Comparison of ENCODE assay signal across 8 cellular contexts in the genomic region with DNA sequence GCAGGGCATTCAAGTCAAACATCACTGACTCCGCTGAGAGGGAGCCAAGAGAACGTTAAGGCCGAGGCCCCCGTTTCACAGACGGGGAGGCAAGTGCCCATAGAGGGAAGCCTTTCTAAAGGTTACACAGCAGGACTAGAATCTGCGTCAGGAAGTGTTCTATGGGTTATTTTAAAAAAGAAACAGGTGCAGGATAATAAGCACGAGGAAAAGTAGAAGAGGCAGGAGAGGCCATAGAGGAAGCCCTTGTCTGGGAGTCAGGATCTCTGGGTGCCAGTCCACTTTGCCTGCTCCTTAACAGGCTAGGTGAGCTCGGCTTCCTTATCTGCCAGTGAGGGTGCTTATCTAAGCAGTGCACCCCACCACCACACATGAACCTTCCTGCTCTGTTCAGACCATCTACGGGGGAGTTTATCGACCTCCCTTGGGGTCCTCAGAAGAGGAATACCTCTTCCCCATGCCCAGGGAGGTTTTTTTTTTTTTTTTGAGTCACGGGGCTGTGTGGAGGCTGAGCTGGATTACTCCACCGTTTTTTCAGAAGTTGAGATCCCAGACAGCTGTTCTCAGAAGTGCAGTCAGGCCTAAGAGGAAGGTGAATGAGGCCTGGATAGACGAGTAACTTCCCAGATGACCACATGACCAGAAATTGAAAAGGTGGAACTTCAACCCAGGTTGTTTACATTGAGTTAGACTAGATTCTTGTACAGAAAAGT. TPM values are rescaled to one million over a fixed set of nuclear protein-coding genes. Genes with fewer than 3 reads are reported as not detected.
DNase-seq lines count a peak whose midpoint lies in the region; ATAC-seq and TF ChIP-seq lines count a peak whose summit lies in the region.

No MANE protein-coding gene starts in this region.

- H3K4me1 Mint-ChIP-seq in Caco-2 (ENCODE audit: low read depth, unreplicated experiment): peaks cover 24% of the 10 kb centered on the region

- H3K9me3 ChIP-seq in Caco-2: no peaks in the 10 kb centered on the region
- H3K9me3 ChIP-seq in parathyroid adenoma (ENCODE audit: control insufficient read depth, low read length): no peaks in the 10 kb centered on the region

- BruUV-seq in Caco-2 (replicated peaks; lab: Mats Ljungman, UMichigan): TSS peak; percentile 35

- CTCF ChIA-PET in Caco-2 (lab: Charles Lee): interaction anchor here (0.6 to 1.3 kb wide), 13 partner anchors 8 to 1181 kb away, joined by 3 to 15 read pairs (median 5); no protein-coding TSS in a partner anchor

- H3K9ac ChIP-seq in parathyroid adenoma: no peak overlapping the region

- H3K4me1 ChIP-seq in Caco-2 (peaks cover 28% of the 10 kb centered on the region), parathyroid adenoma (peaks cover 4% of the 10 kb centered on the region)

- H3K27me3 ChIP-seq in Caco-2 (replicated peaks; ENCODE audit: control insufficient read depth, insufficient read depth, low read length) (no peaks in the 10 kb centered on the region), HL-60 (ENCODE audit: insufficient read depth, poor library complexity, severe bottlenecking) (no peaks in the 10 kb centered on the region), parathyroid adenoma (ENCODE audit: control insufficient read depth, insufficient read depth, low read length) (no peaks in the 10 kb centered on the region)

- peak overlapping the region; percentile 98 for H3K27ac ChIP-seq in HL-60 (replicated peaks)
- H3K27ac ChIP-seq in parathyroid adenoma: peak overlapping the region; percentile 64

- H3K36me3 Mint-ChIP-seq in Caco-2 (ENCODE audit: insufficient read depth, unreplicated experiment): peaks cover 23% of the 10 kb centered on the region

- TF ChIP-seq CTCF in Caco-2 (IDR thresholded peaks at IDR 0.05; ENCODE audit: insufficient read depth in 1 of 2, low read depth in 1 of 2, low read length in 1 of 2, severe bottlenecking in 1 of 2, unreplicated experiment in 1 of 2) (no peak), HL-60 (IDR thresholded peaks at IDR 0.05; ENCODE audit: insufficient read depth, low read length) (no peak), fibroblast of the aortic adventitia (IDR thresholded peaks at IDR 0.05; ENCODE audit: insufficient read depth, low read length) (no peak), parathyroid adenoma (IDR thresholded peaks at IDR 0.05) (no peak)

- POLR2A ChIA-PET in Caco-2 (lab: Charles Lee): interaction anchor here (0.7 to 1.3 kb wide), 4 partner anchors 15 to 908 kb away, joined by 3 to 12 read pairs (median 6); no protein-coding TSS in a partner anchor

- H3K4me3 Mint-ChIP-seq in Caco-2 (ENCODE audit: unreplicated experiment): peak overlapping the region; percentile 96

- no peaks in the 10 kb centered on the region for H3K9me3 Mint-ChIP-seq in Caco-2 (ENCODE audit: unreplicated experiment)

- DNase-seq in Caco-2 (peak; percentile 36 to 48), HL-60 (ENCODE audit: low read depth in 1 of 2, low spot score in 1 of 2) (peak; percentile 59 to 83), UCSD-AML1 (lab: John Stamatoyannopoulos, UW; ENCODE audit: unreplicated experiment) (peak; percentile 72), fibroblast of the aortic adventitia (ENCODE audit: low read depth) (peak; percentile 28), HK-2 (ENCODE audit: unreplicated experiment) (no peak), islet precursor cell (no peak)

- H3K79me2 ChIP-seq in parathyroid adenoma: no peaks in the 10 kb centered on the region

- H3K36me3 ChIP-seq in Caco-2 (ENCODE audit: control insufficient read depth, insufficient read depth, low read length) (no peaks in the 10 kb centered on the region), parathyroid adenoma (ENCODE audit: control insufficient read depth, insufficient read depth, low read length) (no peaks in the 10 kb centered on the region)

- peak overlapping the region; percentile 65 for H2AFZ ChIP-seq in parathyroid adenoma

- H3K4me3 ChIP-seq in Caco-2 (ENCODE audit: low read depth, low read length): peak overlapping the region; percentile 96
- peak overlapping the region; percentile 96 for H3K4me3 ChIP-seq in HL-60 (replicated peaks; ENCODE audit: insufficient read depth, low read length)
- peak overlapping the region; percentile 90 for H3K4me3 ChIP-seq in fibroblast of the aortic adventitia (ENCODE audit: low read depth, low read length)
- peak overlapping the region; percentile 66 for H3K4me3 ChIP-seq in parathyroid adenoma (ENCODE audit: low read depth, low read length)

- peak overlapping the region; percentile 93 for H3K27ac Mint-ChIP-seq in Caco-2 (ENCODE audit: unreplicated experiment)

- intact Hi-C loops in Caco-2 (cut with micrococcal nuclease; ENCODE audit: unreplicated experiment): loop anchor here (2.0 to 5.0 kb wide), 3 partner anchors 36 to 221 kb away; no protein-coding TSS in a partner anchor

- no peaks in the 10 kb centered on the region for H3K27me3 Mint-ChIP-seq in Caco-2 (ENCODE audit: insufficient read depth, unreplicated experiment)

- H3K4me2 ChIP-seq in parathyroid adenoma (ENCODE audit: low read length): peak overlapping the region; percentile 69

- ATAC-seq in GM18861 (IDR thresholded peaks at IDR 0.05; ENCODE audit: unreplicated experiment): no peak

RNA-seq across cellular contexts. Expression of a gene that starts 1.2 kb away (rescaled TPM):
- 27.2 and 32.7 TPM in 2 replicates for total RNA-seq in Caco-2 (2022)
- 11.3 and 14.9 TPM in 2 replicates for total RNA-seq in fibroblast of the aortic adventitia (ENCODE audit: low replicate concordance)

Comparison
In these comparisons a context has a peak if more than half of its experiments do, and no peak if none do; other contexts are left out.
1. DNase-seq: peak in Caco-2 (2 of 2), HL-60 (2 of 2), UCSD-AML1 (single experiment) and fibroblast of the aortic adventitia (single experiment); none in HK-2 (single experiment) and islet precursor cell (single experiment).
2. Peak in every context shown above with its lines, with median percentiles within 50 percentile points of each other: H3K4me3 ChIP-seq.